ENCODE assay signal across 14 cellular contexts in the genomic region with DNA sequence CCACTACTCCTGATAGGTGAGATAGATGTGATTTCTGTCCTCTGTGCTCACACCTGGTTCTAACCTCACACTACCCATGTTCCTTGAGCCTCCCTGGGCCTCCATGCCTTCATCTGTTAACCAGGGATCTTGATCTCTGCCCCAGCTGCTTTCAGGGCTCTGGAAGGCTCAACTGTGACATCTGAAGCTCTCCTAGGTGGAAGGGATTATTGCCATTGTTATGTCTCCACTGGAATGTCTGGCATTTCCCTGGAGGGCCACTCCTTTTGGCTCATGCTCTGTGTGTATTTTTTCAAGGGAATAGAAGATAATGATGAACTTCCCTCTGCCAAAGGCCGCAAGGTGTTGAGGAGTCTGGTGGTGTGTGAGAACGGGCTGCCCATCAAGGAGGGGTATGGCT. TPM values are rescaled to one million over a fixed set of nuclear protein-coding genes. Genes with fewer than 3 reads are reported as not detected.
A peak's percentile ranks its signal among the peaks of the same experiment; 100 is the strongest.
DNase-seq lines count a peak whose midpoint lies in the region; ATAC-seq and TF ChIP-seq lines count a peak whose summit lies in the region.
"Had no signal": no experiment of that assay in that cellular context is flagged by ENCODE, and none has a peak within 500 bp of the region (broad histone marks: within the 10 kb centered on the region; RNA-seq: fewer than 3 reads in every experiment).

No MANE protein-coding gene starts in this region.

- H3K27me3 Mint-ChIP-seq in Calu3 (ENCODE audit: unreplicated experiment): no peaks in the 10 kb centered on the region
- no peaks in the 10 kb centered on the region for H3K27me3 Mint-ChIP-seq in effector memory CD8-positive, alpha-beta T cell
- H3K27me3 Mint-ChIP-seq in CD4-positive, alpha-beta T cell: no peaks in the 10 kb centered on the region
- H3K27me3 Mint-ChIP-seq: activated CD4-positive, alpha-beta memory T cell treated with anti-CD3 and anti-CD28 coated beads for 36 hours; activated naive CD8-positive, alpha-beta T cell treated with anti-CD3 and anti-CD28 coated beads, Interleukin-2, amount 50 U/mL, for 24 hours had no signal

- no peaks in the 10 kb centered on the region for H3K27me3 ChIP-seq in CD4-positive, alpha-beta T cell (ENCODE audit: control insufficient read depth, insufficient read depth, low read length)

- intact Hi-C loops in Calu3 (cut with micrococcal nuclease; ENCODE audit: unreplicated experiment): no loop called here
- intact Hi-C loops in CD4-positive, alpha-beta T cell (cut with DNase I, micrococcal nuclease): no loop called here

- no peak for ATAC-seq in effector memory CD8-positive, alpha-beta T cell (replicated peaks)
- ATAC-seq in HG02852 (IDR thresholded peaks at IDR 0.05; ENCODE audit: unreplicated experiment) (no peak), GM21381 (IDR thresholded peaks at IDR 0.05; ENCODE audit: unreplicated experiment) (no peak)
- no peak for ATAC-seq in CD4-positive, alpha-beta T cell (ENCODE audit: poor library complexity)
- ATAC-seq: activated naive CD8-positive, alpha-beta T cell treated with anti-CD3 and anti-CD28 coated beads, Interleukin-2, amount 50 U/mL, for 24 hours had no signal

- H3K27ac Mint-ChIP-seq in Calu3 (ENCODE audit: unreplicated experiment): peak overlapping the region; percentile 34
- H3K27ac Mint-ChIP-seq in effector memory CD8-positive, alpha-beta T cell: peak overlapping the region; percentile 57 to 92
- H3K27ac Mint-ChIP-seq in CD4-positive, alpha-beta T cell: no peak overlapping the region
- H3K27ac Mint-ChIP-seq: activated CD4-positive, alpha-beta memory T cell treated with anti-CD3 and anti-CD28 coated beads for 36 hours; activated naive CD8-positive, alpha-beta T cell treated with anti-CD3 and anti-CD28 coated beads, Interleukin-2, amount 50 U/mL, for 24 hours had no signal

- no peak overlapping the region for H3K4me3 Mint-ChIP-seq in Calu3 (ENCODE audit: low read depth, unreplicated experiment)
- H3K4me3 Mint-ChIP-seq in effector memory CD8-positive, alpha-beta T cell: no peak overlapping the region
- H3K4me3 Mint-ChIP-seq in CD4-positive, alpha-beta T cell: no peak overlapping the region
- H3K4me3 Mint-ChIP-seq: activated CD4-positive, alpha-beta memory T cell treated with anti-CD3 and anti-CD28 coated beads for 36 hours; activated naive CD8-positive, alpha-beta T cell treated with anti-CD3 and anti-CD28 coated beads, Interleukin-2, amount 50 U/mL, for 24 hours had no signal

- POLR2A ChIA-PET in CD4-positive, alpha-beta T cell (lab: Charles Lee): no interaction called here

- H3K9me3 ChIP-seq in CD4-positive, alpha-beta T cell (ENCODE audit: control insufficient read depth, low read length): no peaks in the 10 kb centered on the region

- BruUV-seq in Calu3 (replicated peaks; lab: Mats Ljungman, UMichigan): no TSS peak

- H3K27ac ChIP-seq in CD4-positive, alpha-beta T cell (ENCODE audit: low read depth, low read length): no peak overlapping the region

- H3K36me3 Mint-ChIP-seq in Calu3 (ENCODE audit: insufficient read depth, unreplicated experiment): no peaks in the 10 kb centered on the region
- H3K36me3 Mint-ChIP-seq in effector memory CD8-positive, alpha-beta T cell (ENCODE audit: insufficient read depth): peaks cover 17% of the 10 kb centered on the region
- no peaks in the 10 kb centered on the region for H3K36me3 Mint-ChIP-seq in CD4-positive, alpha-beta T cell (ENCODE audit: low read depth)

- H3K4me1 Mint-ChIP-seq in Calu3 (ENCODE audit: low read depth, unreplicated experiment): peaks cover 18% of the 10 kb centered on the region
- peaks cover 28 to 34% of the 10 kb centered on the region in 2 donors for H3K4me1 Mint-ChIP-seq in effector memory CD8-positive, alpha-beta T cell (ENCODE audit: low read depth in 2 of 2)
- peaks cover 29% of the 10 kb centered on the region for H3K4me1 Mint-ChIP-seq in CD4-positive, alpha-beta T cell (ENCODE audit: low read depth)

- DNase-seq in Calu3 (peak; percentile 14), LHCN-M2 (ENCODE audit: low read depth) (peak; percentile 50), myocyte (ENCODE audit: low read depth) (peak; percentile 80)
- DNase-seq in effector memory CD8-positive, alpha-beta T cell: no peak
- DNase-seq in activated CD4-positive, alpha-beta T cell treated with anti-CD3 and anti-CD28 coated beads, Interleukin-2, amount 50 U/mL, for 1 hour: no peak
- DNase-seq in CD4-positive, alpha-beta T cell: no peak
- DNase-seq: activated CD4-positive, alpha-beta memory T cell treated with anti-CD3 and anti-CD28 coated beads for 36 hours; activated naive CD8-positive, alpha-beta T cell treated with anti-CD3 and anti-CD28 coated beads, Interleukin-2, amount 50 U/mL, for 24 hours; effector CD8-positive, alpha-beta T cell; hypothalamus; NCI-H1105 treated with DMSO at 0.1 percent for 48 hours; NCI-H69 had no signal

- no peak for TF ChIP-seq CTCF in Calu3 (IDR thresholded peaks at IDR 0.05; ENCODE audit: unreplicated experiment)
- no peak for TF ChIP-seq CTCF in CD4-positive, alpha-beta T cell (IDR thresholded peaks at IDR 0.05)

- peaks cover 4% of the 10 kb centered on the region for H3K9me3 Mint-ChIP-seq in Calu3 (ENCODE audit: low read depth, unreplicated experiment)
- H3K9me3 Mint-ChIP-seq in effector memory CD8-positive, alpha-beta T cell: no peaks in the 10 kb centered on the region
- H3K9me3 Mint-ChIP-seq in CD4-positive, alpha-beta T cell: no peaks in the 10 kb centered on the region
- H3K9me3 Mint-ChIP-seq: activated CD4-positive, alpha-beta memory T cell treated with anti-CD3 and anti-CD28 coated beads for 36 hours; activated naive CD8-positive, alpha-beta T cell treated with anti-CD3 and anti-CD28 coated beads, Interleukin-2, amount 50 U/mL, for 24 hours had no signal

- CTCF ChIA-PET in Calu3 (lab: Charles Lee): interaction anchor here (0.7 kb wide), 1 partner anchor 16 kb away, joined by 3 read pairs; no protein-coding TSS in a partner anchor
- CTCF ChIA-PET in CD4-positive, alpha-beta T cell (lab: Charles Lee): interaction anchor here (1.3 kb wide), 1 partner anchor 18 kb away, joined by 5 read pairs; no protein-coding TSS in a partner anchor

RNA-seq across cellular contexts. Expression of gene PCARE, which starts 41.2 kb away (rescaled TPM):
- total RNA-seq in Calu3 (2022): not detected in 2 replicates
- not detected in 2 replicates for total RNA-seq in LHCN-M2 (2014; rRNA removed)
- not detected for polyA plus RNA-seq in LHCN-M2 (2012)
- total RNA-seq in myocyte: 0.31 and 0.32 TPM in 2 replicates
- 0.06 TPM for polyA plus RNA-seq in myocyte (2012)
- not detected for total RNA-seq in CD4-positive, alpha-beta T cell
- total RNA-seq: activated CD4-positive, alpha-beta memory T cell treated with anti-CD3 and anti-CD28 coated beads for 36 hours had no signal

RNA-seq across cellular contexts. Expression of gene TOGARAM2, which starts 52.1 kb away (rescaled TPM):
- total RNA-seq in Calu3 (2022) (0.47 and 0.85 TPM in 2 replicates), LHCN-M2 (2014; rRNA removed) (0.38 and 0.75 TPM in 2 replicates), myocyte (1.0 and 1.7 TPM in 2 replicates)
- 0.19 TPM for polyA plus RNA-seq in LHCN-M2 (2012)
- 1.1 TPM for polyA plus RNA-seq in myocyte (2012)
- total RNA-seq in CD4-positive, alpha-beta T cell: 1 to 10 TPM; 2.0 to 2.3 TPM

Comparison
In these comparisons a context has a peak if more than half of its experiments do, and no peak if none do; other contexts are left out.
1. DNase-seq: peak in Calu3 (single experiment), LHCN-M2 (single experiment) and myocyte (single experiment); none in effector memory CD8-positive, alpha-beta T cell (0 of 3), activated CD4-positive, alpha-beta T cell treated with anti-CD3 and anti-CD28 coated beads, Interleukin-2, amount 50 U/mL, for 1 hour (single experiment) and CD4-positive, alpha-beta T cell (0 of 10).